In the genomic region with DNA sequence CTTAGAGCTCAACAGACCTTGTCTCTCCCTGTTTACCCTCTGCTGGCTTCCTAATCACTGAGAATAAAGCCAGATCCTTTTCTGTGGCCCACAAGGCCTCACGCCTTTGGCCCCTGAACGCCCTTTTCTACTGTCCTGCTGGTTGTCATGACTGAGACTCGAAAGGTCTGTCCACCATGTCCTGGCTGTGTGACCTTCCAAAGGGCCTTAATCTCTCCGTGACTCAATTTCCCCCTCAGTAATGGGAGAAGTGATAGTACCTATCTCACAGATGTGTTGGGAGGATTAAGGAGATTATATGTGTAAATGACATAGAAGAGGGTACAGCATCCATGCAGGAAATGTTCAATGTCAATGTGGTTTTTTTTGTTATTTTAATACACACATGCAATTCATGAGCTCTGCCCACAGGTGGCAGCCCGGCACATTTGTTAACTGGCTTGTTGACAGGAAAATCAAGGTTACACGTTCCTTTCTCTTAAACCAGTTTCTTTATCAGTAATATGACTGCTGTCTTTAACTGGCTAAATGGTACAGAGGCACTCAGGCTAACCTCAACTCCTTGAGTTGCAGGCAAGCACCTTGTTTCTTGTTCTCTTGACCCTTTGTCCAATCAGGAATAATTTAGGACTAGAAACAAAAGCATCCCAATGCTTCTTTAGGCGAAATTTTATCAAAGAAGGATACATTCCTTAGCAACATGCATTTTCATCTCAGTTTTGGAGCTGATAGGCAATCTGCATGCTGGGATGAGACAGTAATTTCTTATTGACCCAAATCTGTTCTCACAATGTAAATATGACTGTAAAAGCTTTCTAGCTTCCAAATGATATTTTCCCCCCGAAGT, we compare ENCODE assay signal across 9 cellular contexts. TPM values are rescaled to one million over a fixed set of nuclear protein-coding genes. Genes with fewer than 3 reads are reported as not detected.
DNase-seq lines count a peak whose midpoint lies in the region; ATAC-seq, FAIRE-seq and TF ChIP-seq lines count a peak whose summit lies in the region.
"Had no signal": no experiment of that assay in that cellular context is flagged by ENCODE, and none has a peak within 500 bp of the region (broad histone marks: within the 10 kb centered on the region; RNA-seq: fewer than 3 reads in every experiment).

No MANE protein-coding gene starts in this region.

- DNase-seq in CD4-positive, alpha-beta memory T cell = peak; percentile 53 to 60 (median 58)
- peak; percentile 41 for DNase-seq in HTR-8/SVneo (ENCODE audit: insufficient read length, low spot score)
- peak; percentile 54 to 84 (median 70) for DNase-seq in adrenal gland
- DNase-seq in right cardiac atrium = peak in 1 of 3 donors; percentile 74
- DNase-seq in spleen = no peak

- no peaks in the 10 kb centered on the region for H3K9me3 Mint-ChIP-seq in CD4-positive, alpha-beta memory T cell
- H3K9me3 Mint-ChIP-seq: T-helper 1 cell treated with Interleukin-12 subunit alpha and Interleukin-12 subunit beta and Interleukin-4 antibody, amounts not matched to agents 30 μg/mL and 1 μg/mL, for 36 hours had no signal

- no peaks in the 10 kb centered on the region for H3K9me3 ChIP-seq in CD4-positive, alpha-beta memory T cell (ENCODE audit: control insufficient read depth in 1 of 2, low read length in 2 of 2)
- H3K9me3 ChIP-seq in SU-DHL-6 (ENCODE audit: insufficient read depth, low read length) = no peaks in the 10 kb centered on the region
- H3K9me3 ChIP-seq in adrenal gland (replicated peaks in 1 of 3) = no peaks in the 10 kb centered on the region
- no peaks in the 10 kb centered on the region for H3K9me3 ChIP-seq in right cardiac atrium (ENCODE audit: control insufficient read depth, low read length)
- no peaks in the 10 kb centered on the region for H3K9me3 ChIP-seq in spleen

- H3K27me3 Mint-ChIP-seq in CD4-positive, alpha-beta memory T cell = no peaks in the 10 kb centered on the region

- WGBS in adrenal gland, 4 donors = 44 to 55% (median 49%) methylated on average over 8 of the region's 8 CpGs
- 51% methylated on average over 8 of the region's 8 CpGs for WGBS in right cardiac atrium
- WGBS in spleen, 5 donors = 54 to 62% (median 56%) methylated on average over 8 of the region's 8 CpGs

- H3K4me1 ChIP-seq in CD4-positive, alpha-beta memory T cell (ENCODE audit: insufficient read depth, low read length) = no peaks in the 10 kb centered on the region
- H3K4me1 ChIP-seq in adrenal gland (replicated peaks in 1 of 2) = peaks cover 0 to 17% of the 10 kb centered on the region in 2 donors
- H3K4me1 ChIP-seq in right cardiac atrium (ENCODE audit: control insufficient read depth, insufficient read depth, low read length) = no peaks in the 10 kb centered on the region
- H3K4me1 ChIP-seq in spleen = peaks cover 0 to 7% (median 3%) of the 10 kb centered on the region in 6 donors

- no peak overlapping the region for H2AFZ ChIP-seq in SU-DHL-6 (ENCODE audit: low read depth, low read length, severe bottlenecking)

- CTCF ChIA-PET in CD4-positive, alpha-beta memory T cell (lab: Charles Lee; ENCODE audit: partially characterized antibody) = interaction anchor here (1.0 to 8.7 kb wide), 8 partner anchors 14 to 398 kb away, joined by 3 to 90 read pairs (median 5); no protein-coding TSS in a partner anchor

- no peaks in the 10 kb centered on the region for H3K36me3 ChIP-seq in CD4-positive, alpha-beta memory T cell (ENCODE audit: insufficient read depth, low read length)
- no peaks in the 10 kb centered on the region for H3K36me3 ChIP-seq in SU-DHL-6 (ENCODE audit: low read length)
- no peaks in the 10 kb centered on the region for H3K36me3 ChIP-seq in adrenal gland (replicated peaks in 1 of 2)
- peaks cover 0 to 7% (median 0%) of the 10 kb centered on the region in 6 donors for H3K36me3 ChIP-seq in spleen

- H3K27me3 ChIP-seq in CD4-positive, alpha-beta memory T cell (ENCODE audit: insufficient read depth, low read length) = no peaks in the 10 kb centered on the region
- no peaks in the 10 kb centered on the region for H3K27me3 ChIP-seq in SU-DHL-6 (ENCODE audit: low read length)
- H3K27me3 ChIP-seq in adrenal gland = no peaks in the 10 kb centered on the region
- H3K27me3 ChIP-seq in right cardiac atrium (ENCODE audit: control insufficient read depth, insufficient read depth) = no peaks in the 10 kb centered on the region
- H3K27me3 ChIP-seq in spleen (replicated peaks in 1 of 7) = no peaks in the 10 kb centered on the region

- POLR2A ChIA-PET in CD4-positive, alpha-beta memory T cell (lab: Charles Lee; ENCODE audit: partially characterized antibody) = interaction anchor here (1.0 kb wide), 1 partner anchor 317 kb away, joined by 4 read pairs; no protein-coding TSS in a partner anchor

- peaks cover 6 to 11% (median 7%) of the 10 kb centered on the region in 4 donors for H3K4me1 Mint-ChIP-seq in CD4-positive, alpha-beta memory T cell

- intact Hi-C loops in CD4-positive, alpha-beta memory T cell (cut with micrococcal nuclease) = loop anchor here (1.0 kb wide), 2 partner anchors 318 to 396 kb away; no protein-coding TSS in a partner anchor
- intact Hi-C loops in adrenal gland (cut with DNase I) = loop anchor here in 1 of 2 donors (10.0 kb wide), 1 partner anchor 317 kb away; no protein-coding TSS in a partner anchor
- intact Hi-C loops in right cardiac atrium (cut with DNase I) = loop anchor here in 3 of 4 donors (2.0 to 5.0 kb wide), 3 partner anchors 314 to 319 kb away; no protein-coding TSS in a partner anchor
- intact Hi-C loops in spleen (cut with DNase I; ENCODE audit: low total_unique reads) = loop anchor here (5.0 to 10.0 kb wide), 2 partner anchors 319 to 397 kb away; no protein-coding TSS in a partner anchor

- H3K4me3 Mint-ChIP-seq in CD4-positive, alpha-beta memory T cell = peak overlapping the region in 1 of 8 donors; percentile 3
- H3K4me3 Mint-ChIP-seq: T-helper 1 cell treated with Interleukin-12 subunit alpha and Interleukin-12 subunit beta and Interleukin-4 antibody, amounts not matched to agents 30 μg/mL and 1 μg/mL, for 36 hours had no signal

- H3K4me2 ChIP-seq in SU-DHL-6 (ENCODE audit: low read depth, low read length, poor library complexity, severe bottlenecking) = no peak overlapping the region

- peak; percentile 71 for TF ChIP-seq CTCF in SU-DHL-6 (IDR thresholded peaks at IDR 0.05; ENCODE audit: insufficient read depth, low read length, poor library complexity, severe bottlenecking)
- peak; percentile 74 to 86 (median 78) for TF ChIP-seq CTCF in adrenal gland (IDR thresholded peaks at IDR 0.05)
- TF ChIP-seq CTCF in spleen (IDR thresholded peaks at IDR 0.05 in 8 of 11, conservative IDR thresholded peaks at IDR 0.05 in 3 of 11) = peak; percentile 42 to 77 (median 68)

- H3K36me3 Mint-ChIP-seq in CD4-positive, alpha-beta memory T cell = peaks cover 0 to 4% of the 10 kb centered on the region in 2 donors

- H4K20me1 ChIP-seq in SU-DHL-6 (ENCODE audit: low read depth, low read length) = no peaks in the 10 kb centered on the region

- FAIRE-seq in HTR-8/SVneo (lab: Jason Lieb, UNC) = no peak

- H3K79me2 ChIP-seq in SU-DHL-6 (ENCODE audit: insufficient read depth, low read length) = no peaks in the 10 kb centered on the region

- H3K4me3 ChIP-seq in CD4-positive, alpha-beta memory T cell (ENCODE audit: low read length in 2 of 2) = no peak overlapping the region
- H3K4me3 ChIP-seq in SU-DHL-6 (ENCODE audit: insufficient read depth, low read length, poor library complexity, severe bottlenecking) (no peak overlapping the region), adrenal gland (no peak overlapping the region), right cardiac atrium (ENCODE audit: low read length) (no peak overlapping the region), spleen (no peak overlapping the region)

- H3K9ac ChIP-seq in SU-DHL-6 (ENCODE audit: low read length) = no peak overlapping the region

- H3K27ac ChIP-seq in CD4-positive, alpha-beta memory T cell (ENCODE audit: low read depth, low read length) = no peak overlapping the region
- H3K27ac ChIP-seq in SU-DHL-6 (ENCODE audit: low read depth, low read length) = no peak overlapping the region
- peak overlapping the region; percentile 29 to 56 (median 40) for H3K27ac ChIP-seq in adrenal gland
- H3K27ac ChIP-seq in right cardiac atrium (ENCODE audit: low read length) = no peak overlapping the region
- no peak overlapping the region for H3K27ac ChIP-seq in spleen

- H3K27ac Mint-ChIP-seq in CD4-positive, alpha-beta memory T cell = no peak overlapping the region
- H3K27ac Mint-ChIP-seq: T-helper 1 cell treated with Interleukin-12 subunit alpha and Interleukin-12 subunit beta and Interleukin-4 antibody, amounts not matched to agents 30 μg/mL and 1 μg/mL, for 36 hours had no signal

- peak; percentile 60 for ATAC-seq in GM19035 (IDR thresholded peaks at IDR 0.05; ENCODE audit: unreplicated experiment)
- ATAC-seq in right cardiac atrium = peak; percentile 29 to 35
- no peak for ATAC-seq in GM19397 (IDR thresholded peaks at IDR 0.05; ENCODE audit: unreplicated experiment)

- no peak for TF ChIP-seq POLR2A in adrenal gland (IDR thresholded peaks at IDR 0.05)
- TF ChIP-seq POLR2A in spleen (IDR thresholded peaks at IDR 0.05) = no peak

- H3F3A ChIP-seq in SU-DHL-6 (ENCODE audit: insufficient read depth) = no peaks in the 10 kb centered on the region

- no peaks in the 10 kb centered on the region for H3K9me2 ChIP-seq in SU-DHL-6 (replicated peaks; ENCODE audit: insufficient read depth, low read length)

RNA-seq across cellular contexts. Expression of a gene that starts 16.6 kb away (rescaled TPM):
- total RNA-seq in CD4-positive, alpha-beta memory T cell = under 1 TPM; 0.93 to 1.00 TPM
- polyA plus RNA-seq in CD4-positive, alpha-beta memory T cell = under 1 TPM in 1 of 2 donors, not detected in 1; 0.11 TPM
- total RNA-seq in adrenal gland (1 to 10 TPM in 3 of 8 donors, under 1 TPM in 3, not detected in 2; 0.26 to 2.1 (median 1.2) TPM), right cardiac atrium (under 1 TPM in 3 of 4 donors, not detected in 1; 0.21 to 0.97 (median 0.63) TPM), spleen (1 to 10 TPM; 2.4 to 6.1 (median 4.6) TPM)
- polyA plus RNA-seq in adrenal gland (1 to 10 TPM; 1.6 to 7.1 (median 2.1) TPM), right cardiac atrium (0.27 TPM), spleen (1 to 10 TPM in 2 of 3 donors, under 1 TPM in 1; 0.23 to 2.8 (median 1.3) TPM)

Comparison
In these comparisons a context has a peak if more than half of its experiments do, and no peak if none do; other contexts are left out.
1. H3K27ac ChIP-seq: peak in adrenal gland (5 of 5); none in CD4-positive, alpha-beta memory T cell (single experiment), SU-DHL-6 (single experiment), right cardiac atrium (single experiment) and spleen (0 of 8).
2. Peak in every context shown above with its lines, with median percentiles within 50 percentile points of each other: CTCF ChIP-seq.